19 cellular contexts compared by ENCODE assay signal in the genomic region with DNA sequence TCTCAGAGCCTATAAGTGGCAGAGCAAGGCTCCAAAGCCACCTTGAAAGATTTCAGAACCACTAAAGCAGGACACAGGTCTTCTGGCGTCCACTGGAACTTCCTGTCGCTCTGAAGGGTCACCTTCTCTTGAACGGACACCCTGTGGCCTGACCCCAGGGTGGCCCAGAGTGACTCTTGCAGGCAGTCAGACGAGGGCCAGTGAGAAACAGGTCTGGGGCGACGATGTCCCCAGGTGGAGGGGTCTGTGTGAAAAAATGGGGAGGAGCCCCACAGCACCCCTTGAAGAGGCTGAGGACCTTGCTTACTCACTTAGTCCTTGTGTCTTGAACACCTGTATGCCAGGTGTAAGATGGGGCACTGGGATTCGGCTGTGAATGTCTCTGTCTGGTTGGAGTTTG. TPM values are rescaled to one million over a fixed set of nuclear protein-coding genes. Genes with fewer than 3 reads are reported as not detected.
DNase-seq lines count a peak whose midpoint lies in the region; ATAC-seq, FAIRE-seq and TF ChIP-seq lines count a peak whose summit lies in the region.
"Had no signal": no experiment of that assay in that cellular context is flagged by ENCODE, and none has a peak within 500 bp of the region (broad histone marks: within the 10 kb centered on the region; RNA-seq: fewer than 3 reads in every experiment).

No MANE protein-coding gene starts in this region.

- peaks cover 15 to 19% of the 10 kb centered on the region in 2 donors for H3K27me3 Mint-ChIP-seq in CD4-positive, alpha-beta memory T cell
- peaks cover 24% of the 10 kb centered on the region for H3K27me3 Mint-ChIP-seq in activated T-helper 17 cell treated with anti-CD3 and anti-CD28 coated beads, Interleukin-2, amount 50 U/mL, for 72 hours
- H3K27me3 Mint-ChIP-seq in naive thymus-derived CD4-positive, alpha-beta T cell, result peaks cover 57 to 74% (median 65%) of the 10 kb centered on the region in 5 donors

- H3K27ac ChIP-seq in A549, result no peak overlapping the region
- no peak overlapping the region for H3K27ac ChIP-seq in CD4-positive, alpha-beta memory T cell (ENCODE audit: low read depth, low read length)
- no peak overlapping the region for H3K27ac ChIP-seq in naive thymus-derived CD4-positive, alpha-beta T cell (ENCODE audit: low read depth, low read length)
- H3K27ac ChIP-seq: pancreas, RWPE1, thoracic aorta, VCaP had no signal

- H3K4me2 ChIP-seq in A549, result peak overlapping the region; percentile 92

- DNase-seq in A549 (ENCODE audit: low read depth in 1 of 2, low spot score in 1 of 2) (no peak), GM19239 (ENCODE audit: insufficient read length, low spot score) (no peak), cortex of kidney (lab: John Stamatoyannopoulos, UW) (no peak), GM19240 (ENCODE audit: insufficient read length, low spot score) (no peak)
- no peak for DNase-seq in CD4-positive, alpha-beta memory T cell
- DNase-seq in naive thymus-derived CD4-positive, alpha-beta T cell, result no peak
- DNase-seq: DMS53; kidney; mesendoderm; NCI-H1694 treated with DMSO at 0.1 percent for 48 hours; NCI-H446; pancreas; stimulated activated CD4-positive, alpha-beta T cell treated with anti-CD3 and anti-CD28 coated beads, Interleukin-4, amount 100 ng/mL, for 1 hour; SW 1271 had no signal

- intact Hi-C loops in CD4-positive, alpha-beta memory T cell (cut with micrococcal nuclease), result no loop called here
- intact Hi-C loops in naive thymus-derived CD4-positive, alpha-beta T cell (cut with micrococcal nuclease), result loop anchor here in 1 of 2 donors (10.0 kb wide), 1 partner anchor 197 kb away; no protein-coding TSS in a partner anchor

- ATAC-seq in A549, result no peak
- no peak for ATAC-seq in activated T-helper 17 cell treated with anti-CD3 and anti-CD28 coated beads, Interleukin-2, amount 50 U/mL, for 72 hours (replicated peaks)
- ATAC-seq in naive thymus-derived CD4-positive, alpha-beta T cell, result no peak
- ATAC-seq: pancreas had no signal

- peak overlapping the region; percentile 36 to 86 (median 72) for H3K4me3 Mint-ChIP-seq in CD4-positive, alpha-beta memory T cell
- peak overlapping the region; percentile 49 for H3K4me3 Mint-ChIP-seq in activated T-helper 17 cell treated with anti-CD3 and anti-CD28 coated beads, Interleukin-2, amount 50 U/mL, for 72 hours
- H3K4me3 Mint-ChIP-seq in naive thymus-derived CD4-positive, alpha-beta T cell, result peak overlapping the region; percentile 5 to 82 (median 59)

- no peak for TF ChIP-seq CTCF in A549 (IDR thresholded peaks at IDR 0.05)

- WGBS in A549 (ENCODE audit: missing lambda C conversion rate), result 94% methylated on average over 6 of the region's 7 CpGs

- TF ChIP-seq EP300 in A549 (IDR thresholded peaks at IDR 0.05), result no peak

- FAIRE-seq in A549 (lab: Jason Lieb, UNC), result no peak
- no peak for FAIRE-seq in GM19239 (lab: Jason Lieb, UNC)
- FAIRE-seq: kidney, pancreas had no signal

- H3K9me3 Mint-ChIP-seq in CD4-positive, alpha-beta memory T cell, result no peaks in the 10 kb centered on the region
- H3K9me3 Mint-ChIP-seq in activated T-helper 17 cell treated with anti-CD3 and anti-CD28 coated beads, Interleukin-2, amount 50 U/mL, for 72 hours, result no peaks in the 10 kb centered on the region
- peaks cover 0 to 3% (median 0%) of the 10 kb centered on the region in 11 donors for H3K9me3 Mint-ChIP-seq in naive thymus-derived CD4-positive, alpha-beta T cell

- peaks cover 9% of the 10 kb centered on the region; the same call in 1 of the 3 replicates for H3K4me1 ChIP-seq in A549
- H3K4me1 ChIP-seq in CD4-positive, alpha-beta memory T cell (ENCODE audit: insufficient read depth, low read length), result peaks cover 10% of the 10 kb centered on the region
- peaks cover 0 to 4% of the 10 kb centered on the region in 2 donors for H3K4me1 ChIP-seq in naive thymus-derived CD4-positive, alpha-beta T cell (ENCODE audit: control insufficient read depth in 2 of 2, insufficient read depth in 2 of 2, low read length in 2 of 2)
- H3K4me1 ChIP-seq: pancreas had no signal

- no peak for TF ChIP-seq RAD21 in A549 (conservative IDR thresholded peaks at IDR 0.05 in 1 of 2, IDR thresholded peaks at IDR 0.05 in 1 of 2)

- peaks cover 4 to 21% (median 14%) of the 10 kb centered on the region in 4 donors for H3K4me1 Mint-ChIP-seq in CD4-positive, alpha-beta memory T cell
- peaks cover 3% of the 10 kb centered on the region for H3K4me1 Mint-ChIP-seq in activated T-helper 17 cell treated with anti-CD3 and anti-CD28 coated beads, Interleukin-2, amount 50 U/mL, for 72 hours
- peaks cover 0 to 12% (median 4%) of the 10 kb centered on the region in 7 donors for H3K4me1 Mint-ChIP-seq in naive thymus-derived CD4-positive, alpha-beta T cell

- peaks cover 17% of the 10 kb centered on the region for H3K27me3 ChIP-seq in CD4-positive, alpha-beta memory T cell (ENCODE audit: insufficient read depth, low read length)
- peaks cover 0 to 11% of the 10 kb centered on the region in 2 donors for H3K27me3 ChIP-seq in naive thymus-derived CD4-positive, alpha-beta T cell (ENCODE audit: control insufficient read depth in 2 of 2, insufficient read depth in 2 of 2, low read length in 2 of 2)

- POLR2A ChIA-PET in A549 (lab: Yijun Ruan, JAX), result no interaction called here
- POLR2A ChIA-PET in CD4-positive, alpha-beta memory T cell (lab: Charles Lee; ENCODE audit: partially characterized antibody), result interaction anchor here (0.6 to 2.4 kb wide), 6 partner anchors 10 to 661 kb away, joined by 3 to 18 read pairs (median 3); no protein-coding TSS in a partner anchor
- POLR2A ChIA-PET in naive thymus-derived CD4-positive, alpha-beta T cell (lab: Charles Lee), result interaction anchor here (0.9 kb wide), 1 partner anchor 128 kb away, joined by 3 read pairs; no protein-coding TSS in a partner anchor

- H3K36me3 Mint-ChIP-seq in CD4-positive, alpha-beta memory T cell, result peaks cover 0 to 2% of the 10 kb centered on the region in 2 donors
- H3K36me3 Mint-ChIP-seq in activated T-helper 17 cell treated with anti-CD3 and anti-CD28 coated beads, Interleukin-2, amount 50 U/mL, for 72 hours (ENCODE audit: low read depth), result no peaks in the 10 kb centered on the region
- peaks cover 0 to 4% (median 0%) of the 10 kb centered on the region in 5 donors for H3K36me3 Mint-ChIP-seq in naive thymus-derived CD4-positive, alpha-beta T cell

- CTCF ChIA-PET in A549 (lab: Yijun Ruan, JAX), result interaction anchor here (0.6 to 5.3 kb wide), 5 partner anchors 8 to 81 kb away, joined by 3 to 34 read pairs (median 6); no protein-coding TSS in a partner anchor
- CTCF ChIA-PET in CD4-positive, alpha-beta memory T cell (lab: Charles Lee; ENCODE audit: partially characterized antibody), result interaction anchor here (2.2 to 3.2 kb wide), 2 partner anchors 25 to 82 kb away, joined by 7 to 18 read pairs; no protein-coding TSS in a partner anchor
- CTCF ChIA-PET in naive thymus-derived CD4-positive, alpha-beta T cell (lab: Charles Lee), result no interaction called here

- no peaks in the 10 kb centered on the region for H3K9me3 ChIP-seq in A549
- no peaks in the 10 kb centered on the region for H3K9me3 ChIP-seq in CD4-positive, alpha-beta memory T cell (ENCODE audit: control insufficient read depth in 1 of 2, low read length in 2 of 2)
- no peaks in the 10 kb centered on the region for H3K9me3 ChIP-seq in naive thymus-derived CD4-positive, alpha-beta T cell (ENCODE audit: control insufficient read depth in 2 of 3, low read length in 3 of 3)
- H3K9me3 ChIP-seq: pancreas, thoracic aorta had no signal

- no peak overlapping the region for H3K4me3 ChIP-seq in A549
- no peak overlapping the region for H3K4me3 ChIP-seq in CD4-positive, alpha-beta memory T cell (ENCODE audit: low read length in 2 of 2)
- H3K4me3 ChIP-seq in naive thymus-derived CD4-positive, alpha-beta T cell (ENCODE audit: low read length), result no peak overlapping the region
- H3K4me3 ChIP-seq: thoracic aorta had no signal

- no peak for TF ChIP-seq POLR2A in A549 (IDR thresholded peaks at IDR 0.05; ENCODE audit: low read length)

- no peak overlapping the region for H3K27ac Mint-ChIP-seq in CD4-positive, alpha-beta memory T cell
- no peak overlapping the region for H3K27ac Mint-ChIP-seq in activated T-helper 17 cell treated with anti-CD3 and anti-CD28 coated beads, Interleukin-2, amount 50 U/mL, for 72 hours
- H3K27ac Mint-ChIP-seq in naive thymus-derived CD4-positive, alpha-beta T cell, result no peak overlapping the region

- no peaks in the 10 kb centered on the region for H3K36me3 ChIP-seq in CD4-positive, alpha-beta memory T cell (ENCODE audit: insufficient read depth, low read length)
- H3K36me3 ChIP-seq in naive thymus-derived CD4-positive, alpha-beta T cell (ENCODE audit: control insufficient read depth in 2 of 3, insufficient read depth in 3 of 3, low read length in 3 of 3), result no peaks in the 10 kb centered on the region
- H3K36me3 ChIP-seq: pancreas, thoracic aorta had no signal

TF ChIP-seq in A549, 52 proteins besides CTCF, POLR2A, EP300 and RAD21 (continues in another document):
- no peak for TF ChIP-seq MAFK (IDR thresholded peaks at IDR 0.05; ENCODE audit: partially characterized antibody)
- no peak for TF ChIP-seq FOXS1 (CRISPR knock-in tag; IDR thresholded peaks at IDR 0.05)
- no peak for TF ChIP-seq EHF (CRISPR knock-in tag; IDR thresholded peaks at IDR 0.05)
- TF ChIP-seq, protein P1, sequence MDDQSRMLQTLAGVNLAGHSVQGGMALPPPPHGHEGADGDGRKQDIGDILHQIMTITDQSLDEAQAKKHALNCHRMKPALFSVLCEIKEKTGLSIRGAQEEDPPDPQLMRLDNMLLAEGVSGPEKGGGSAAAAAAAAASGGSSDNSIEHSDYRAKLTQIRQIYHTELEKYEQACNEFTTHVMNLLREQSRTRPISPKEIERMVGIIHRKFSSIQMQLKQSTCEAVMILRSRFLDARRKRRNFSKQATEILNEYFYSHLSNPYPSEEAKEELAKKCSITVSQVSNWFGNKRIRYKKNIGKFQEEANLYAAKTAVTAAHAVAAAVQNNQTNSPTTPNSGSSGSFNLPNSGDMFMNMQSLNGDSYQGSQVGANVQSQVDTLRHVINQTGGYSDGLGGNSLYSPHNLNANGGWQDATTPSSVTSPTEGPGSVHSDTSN (IDR thresholded peaks at IDR 0.05), result no peak
- TF ChIP-seq HOXA7 (CRISPR knock-in tag; IDR thresholded peaks at IDR 0.05), result no peak
- TF ChIP-seq KDM5A (IDR thresholded peaks at IDR 0.05), result no peak
- no peak for TF ChIP-seq ZSCAN20 (CRISPR knock-in tag; IDR thresholded peaks at IDR 0.05)

RNA-seq across cellular contexts. Expression of gene RASGEF1A, which starts 0.9 kb away (rescaled TPM):
- polyA plus RNA-seq in A549 (2011; rRNA removed) (3.5 and 4.2 TPM in 2 replicates), A549 (2017; fragmentation: RNase III; extraction: RNeasy Plus Mini Kit Qiagen cat#74134 plus additional on column Dnase treatment) (1.6 to 2.5 TPM (median 1.7 TPM) in 3 replicates)
- 5.7 and 9.7 TPM in 2 replicates for polyA plus RNA-seq in A549 (2012; cell fraction: cytosol; rRNA removed)
- polyA plus RNA-seq in A549 (2012; cell fraction: nucleus; rRNA removed), result 8.2 and 10.4 TPM in 2 replicates
- polyA minus RNA-seq in A549 (2011; rRNA and poly(A)+ RNA removed), result 5.3 and 6.4 TPM in 2 replicates
- 1 to 10 TPM; 6.5 to 7.4 TPM for total RNA-seq in CD4-positive, alpha-beta memory T cell
- 1 to 10 TPM; 1.3 to 3.4 TPM for polyA plus RNA-seq in CD4-positive, alpha-beta memory T cell
- total RNA-seq in activated T-helper 17 cell treated with anti-CD3 and anti-CD28 coated beads, Interleukin-2, amount 50 U/mL, for 72 hours, result 1 to 10 TPM; 2.1 to 2.5 TPM
- total RNA-seq in naive thymus-derived CD4-positive, alpha-beta T cell, result 1 to 10 TPM in 2 of 5 experiments, under 1 TPM in 3; 0.22 to 3.3 (median 0.42) TPM
- polyA plus RNA-seq in naive thymus-derived CD4-positive, alpha-beta T cell, result under 1 TPM in 1 of 2 donors, not detected in 1; 0.05 TPM
- total RNA-seq: M059J, thoracic aorta had no signal
